In genomic region chr16:69187891-69188451, GRCh38 we compare ENCODE assay signal across 8 cellular contexts. TPM values are rescaled to one million over a fixed set of nuclear protein-coding genes. Genes with fewer than 3 reads are reported as not detected.
DNase-seq lines count a peak whose midpoint lies in the region; ATAC-seq and TF ChIP-seq lines count a peak whose summit lies in the region.

No MANE protein-coding gene starts in this region.

- peak; percentile 9 for DNase-seq in COLO829 (ENCODE audit: low spot score)
- DNase-seq in HPDE6-E6E7 (ENCODE audit: extremely low spot score) = peak; percentile 23
- peak; percentile 6 to 64 (median 36) for DNase-seq in T-cell
- peak; percentile 42 for DNase-seq in iPS-NIHi7 (ENCODE audit: extremely low spot score)
- no peak for DNase-seq in NOMO-1 treated with dmso at 0.1 percent for 144 hours (lab: John Stamatoyannopoulos, UW; ENCODE audit: unreplicated experiment)

- CTCF ChIA-PET in T-cell (lab: Charles Lee) = interaction anchor here (0.6 to 3.2 kb wide), 7 partner anchors 10 to 99 kb away, joined by 3 to 8 read pairs (median 4); no protein-coding TSS in a partner anchor

- peaks cover 43 to 60% (median 55%) of the 10 kb centered on the region in 3 donors for H3K4me1 Mint-ChIP-seq in T-cell
- H3K4me1 Mint-ChIP-seq in brain = peaks cover 55% of the 10 kb centered on the region

- H3K4me3 Mint-ChIP-seq in T-cell (peak overlapping the region; percentile 81 to 100 (median 91)), brain (peak overlapping the region; percentile 87 to 90 (median 88))

- H3K36me3 Mint-ChIP-seq in T-cell (peaks cover 5% of the 10 kb centered on the region), brain (peaks cover 7% of the 10 kb centered on the region)

- peaks cover 17 to 30% (median 29%) of the 10 kb centered on the region in 3 donors for H3K4me1 ChIP-seq in skeletal muscle tissue (ENCODE audit: control insufficient read depth in 3 of 3, insufficient read depth in 3 of 3, low read length in 3 of 3)

- H3K27me3 Mint-ChIP-seq in T-cell (no peaks in the 10 kb centered on the region), brain (peaks cover 4% of the 10 kb centered on the region)

- no peaks in the 10 kb centered on the region for H3K36me3 ChIP-seq in skeletal muscle tissue (ENCODE audit: control insufficient read depth in 3 of 3, insufficient read depth in 3 of 3, low read length in 3 of 3)

- POLR2A ChIA-PET in T-cell (lab: Charles Lee) = interaction anchor here (0.7 kb wide), 3 partner anchors 18 to 659 kb away, joined by 3 to 5 read pairs (median 3); no protein-coding TSS in a partner anchor

- H3K27ac Mint-ChIP-seq in T-cell = peak overlapping the region; percentile 84 to 89
- H3K27ac Mint-ChIP-seq in brain = peak overlapping the region; percentile 84 to 95 (median 87)

- H3K9ac ChIP-seq in skeletal muscle tissue (ENCODE audit: low read depth in 1 of 3, low read length in 3 of 3) = peak overlapping the region; percentile 48 to 83 (median 82)

- no peaks in the 10 kb centered on the region for H3K9me3 Mint-ChIP-seq in T-cell
- H3K9me3 Mint-ChIP-seq in brain = no peaks in the 10 kb centered on the region

- H3K4me3 ChIP-seq in skeletal muscle tissue (ENCODE audit: low read length in 3 of 3) = peak overlapping the region; percentile 78 to 85 (median 82)

- ATAC-seq in T-cell (replicated peaks in 1 of 4) = peak; percentile 25 to 55 (median 34)
- no peak for ATAC-seq in GM19328 (IDR thresholded peaks at IDR 0.05; ENCODE audit: unreplicated experiment)

- H3K27ac ChIP-seq in skeletal muscle tissue (ENCODE audit: low read depth, low read length) = peak overlapping the region; percentile 42

- no peaks in the 10 kb centered on the region for H3K9me3 ChIP-seq in skeletal muscle tissue (ENCODE audit: control insufficient read depth in 3 of 3, low read length in 3 of 3)

- TF ChIP-seq CTCF in brain (conservative IDR thresholded peaks at IDR 0.05) = no peak

- no peaks in the 10 kb centered on the region for H3K27me3 ChIP-seq in skeletal muscle tissue (ENCODE audit: control insufficient read depth in 3 of 3, insufficient read depth in 3 of 3, low read length in 3 of 3)

RNA-seq across cellular contexts. Expression of gene SNTB2, which starts 1.0 kb away (rescaled TPM):
- total RNA-seq in T-cell (10 to 100 TPM; 13.2 to 23.1 (median 17.3) TPM), skeletal muscle tissue (24.5 TPM)
- polyA plus RNA-seq in brain (ENCODE audit: insufficient read depth, low read depth, low replicate concordance) = 3.4 TPM

RNA-seq across cellular contexts. Expression of gene UTP4, which starts 55.5 kb away (rescaled TPM):
- total RNA-seq in T-cell = 10 to 100 TPM; 30.3 to 42.5 (median 37.8) TPM
- 36.3 TPM for polyA plus RNA-seq in brain (ENCODE audit: insufficient read depth, low read depth, low replicate concordance)
- 18.3 TPM for total RNA-seq in skeletal muscle tissue

RNA-seq across cellular contexts. Expression of gene CHTF8, which starts 55.6 kb away (rescaled TPM):
- 100 to 1,000 TPM in 3 of 5 donors, 10 to 100 TPM in 2; 64.8 to 138 (median 124) TPM for total RNA-seq in T-cell
- 151 TPM for polyA plus RNA-seq in brain (ENCODE audit: insufficient read depth, low read depth, low replicate concordance)
- total RNA-seq in skeletal muscle tissue = 32.4 TPM
